In genomic region chr16:4667203-4667983, GRCh38 we compare ENCODE assay signal across 2 cellular contexts.
TF ChIP-seq lines count a peak whose summit lies in the region.

No MANE protein-coding gene starts in this region.

TF ChIP-seq in liver, 16 proteins besides CTCF, POLR2A, EP300 and RAD21:
- TF ChIP-seq REST (IDR thresholded peaks at IDR 0.05) (no peak), FOXA1 (IDR thresholded peaks at IDR 0.05) (no peak), GABPA (IDR thresholded peaks at IDR 0.05 in 1 of 2, conservative IDR thresholded peaks at IDR 0.05 in 1 of 2) (no peak), ZBTB33 (IDR thresholded peaks at IDR 0.05) (no peak), HNF4A (conservative IDR thresholded peaks at IDR 0.05) (no peak), RXRA (IDR thresholded peaks at IDR 0.05) (no peak), FOXA2 (IDR thresholded peaks at IDR 0.05) (no peak)
TF ChIP-seq in liver: peak in this region for 0.

TF ChIP-seq in HepG2, 621 proteins besides CTCF, POLR2A, EP300 and RAD21:
- TF ChIP-seq SAFB2 (CRISPR knock-in tag; IDR thresholded peaks at IDR 0.05; ENCODE audit: borderline replicate concordance, low read depth) = no peak
- no peak for TF ChIP-seq SKI (IDR thresholded peaks at IDR 0.05; ENCODE audit: partially characterized antibody)
- no peak for TF ChIP-seq MYC (CRISPR knock-in tag; IDR thresholded peaks at IDR 0.05; ENCODE audit: borderline replicate concordance)
- TF ChIP-seq KDM3A (CRISPR knock-in tag; IDR thresholded peaks at IDR 0.05; ENCODE audit: low read depth) = no peak
- no peak for TF ChIP-seq AHDC1 (CRISPR knock-in tag; IDR thresholded peaks at IDR 0.05; ENCODE audit: borderline replicate concordance)
- TF ChIP-seq PHF21A (CRISPR knock-in tag; IDR thresholded peaks at IDR 0.05) = no peak
- TF ChIP-seq CSRNP1 (CRISPR knock-in tag; IDR thresholded peaks at IDR 0.05) = no peak
- TF ChIP-seq ZNF362 (CRISPR knock-in tag; IDR thresholded peaks at IDR 0.05; ENCODE audit: borderline replicate concordance) = no peak
- TF ChIP-seq ZNF207 (IDR thresholded peaks at IDR 0.05; ENCODE audit: borderline replicate concordance) = no peak
- TF ChIP-seq HCFC1 (IDR thresholded peaks at IDR 0.05; ENCODE audit: low read depth, low read length) = no peak
- no peak for TF ChIP-seq MIXL1 (CRISPR knock-in tag; IDR thresholded peaks at IDR 0.05)
- TF ChIP-seq AHR (CRISPR knock-in tag; IDR thresholded peaks at IDR 0.05) = no peak
- TF ChIP-seq NFE2L2 (IDR thresholded peaks at IDR 0.05; ENCODE audit: low read length) = no peak
- TF ChIP-seq UBTF (CRISPR knock-in tag; IDR thresholded peaks at IDR 0.05) = no peak
- TF ChIP-seq MBD4 (IDR thresholded peaks at IDR 0.05; ENCODE audit: borderline replicate concordance, low read length) = no peak
- no peak for TF ChIP-seq ZSCAN30 (CRISPR knock-in tag; IDR thresholded peaks at IDR 0.05)
TF ChIP-seq in HepG2: peak in this region for 0.
